Comparison of ENCODE assay signal across 23 cellular contexts in the genomic region with DNA sequence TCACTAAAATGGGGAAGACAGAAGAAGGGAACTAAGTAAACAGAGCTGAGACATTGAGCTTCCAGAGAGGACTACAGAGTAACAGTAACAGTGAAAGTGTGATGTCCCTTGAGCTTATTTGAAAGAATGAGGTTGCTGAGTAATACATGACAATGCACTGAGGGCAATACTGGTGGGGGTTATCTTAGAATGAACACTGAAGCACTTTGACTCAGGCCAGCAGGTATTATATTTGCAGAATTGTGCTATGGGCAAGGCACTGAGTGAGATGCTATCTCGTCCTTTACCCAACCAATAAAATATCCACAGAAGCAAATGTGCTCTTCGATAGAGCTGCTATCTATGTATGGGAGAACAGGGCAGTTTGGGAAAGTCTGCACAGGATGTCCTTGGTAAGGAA.
"Had no signal": no experiment of that assay in that cellular context is flagged by ENCODE, and none has a peak within 500 bp of the region (broad histone marks: within the 10 kb centered on the region; RNA-seq: fewer than 3 reads in every experiment).

No MANE protein-coding gene starts in this region.

- H3K9me3 ChIP-seq: colonic mucosa, gastroesophageal sphincter, heart left ventricle, right atrium auricular region, upper lobe of left lung had no signal

- H3K27me3 Mint-ChIP-seq: activated B cell treated with CpG ODN at 0.5 μM for 24 hours; activated CD8-positive, alpha-beta T cell treated with anti-CD3 and anti-CD28 coated beads for 36 hours; activated naive CD4-positive, alpha-beta T cell treated with anti-CD3 and anti-CD28 coated beads, Interleukin-2, amount 10 ng/mL, durations not matched to agents 7 days and 5 days; activated naive CD8-positive, alpha-beta T cell treated with anti-CD3 and anti-CD28 coated beads, Interleukin-2, amount 50 U/mL, for 24 hours; central memory CD8-positive, alpha-beta T cell; memory B cell; naive thymus-derived CD4-positive, alpha-beta T cell; progenitor cell of endocrine pancreas; stimulated activated naive CD8-positive, alpha-beta T cell treated with anti-CD3 and anti-CD28 coated beads, Interleukin-15, amount 100 ng/mL, for 72 hours had no signal

- H3K9me3 Mint-ChIP-seq: activated B cell treated with CpG ODN at 0.5 μM for 24 hours; activated CD8-positive, alpha-beta T cell treated with anti-CD3 and anti-CD28 coated beads for 36 hours; activated naive CD4-positive, alpha-beta T cell treated with anti-CD3 and anti-CD28 coated beads, Interleukin-2, amount 10 ng/mL, durations not matched to agents 7 days and 5 days; activated naive CD8-positive, alpha-beta T cell treated with anti-CD3 and anti-CD28 coated beads, Interleukin-2, amount 50 U/mL, for 24 hours; central memory CD8-positive, alpha-beta T cell; immature natural killer cell; memory B cell; neural progenitor cell; stimulated activated naive CD8-positive, alpha-beta T cell treated with anti-CD3 and anti-CD28 coated beads, Interleukin-15, amount 100 ng/mL, for 72 hours had no signal

- H3K36me3 ChIP-seq: brain microvascular endothelial cell, colonic mucosa, neural progenitor cell had no signal

- ATAC-seq: activated CD8-positive, alpha-beta T cell treated with anti-CD3 and anti-CD28 coated beads for 36 hours; activated naive CD8-positive, alpha-beta T cell treated with anti-CD3 and anti-CD28 coated beads, Interleukin-2, amount 50 U/mL, for 24 hours; gastroesophageal sphincter; heart left ventricle; left ventricle myocardium superior; naive thymus-derived CD4-positive, alpha-beta T cell; stimulated activated naive CD8-positive, alpha-beta T cell treated with anti-CD3 and anti-CD28 coated beads, Interleukin-15, amount 100 ng/mL, for 72 hours had no signal

- H3K4me3 ChIP-seq: colonic mucosa, gastroesophageal sphincter, heart left ventricle, neural progenitor cell, right atrium auricular region, skin epidermis, upper lobe of left lung had no signal

- H3K9ac ChIP-seq: neural progenitor cell had no signal

- H3K27me3 ChIP-seq: brain microvascular endothelial cell, colonic mucosa, gastroesophageal sphincter, heart left ventricle, neural progenitor cell, right atrium auricular region, upper lobe of left lung had no signal

- H3K4me3 Mint-ChIP-seq: activated B cell treated with CpG ODN at 0.5 μM for 24 hours; activated CD8-positive, alpha-beta T cell treated with anti-CD3 and anti-CD28 coated beads for 36 hours; activated naive CD4-positive, alpha-beta T cell treated with anti-CD3 and anti-CD28 coated beads, Interleukin-2, amount 10 ng/mL, durations not matched to agents 7 days and 5 days; activated naive CD8-positive, alpha-beta T cell treated with anti-CD3 and anti-CD28 coated beads, Interleukin-2, amount 50 U/mL, for 24 hours; central memory CD8-positive, alpha-beta T cell; immature natural killer cell; memory B cell; naive thymus-derived CD4-positive, alpha-beta T cell; neural progenitor cell; stimulated activated naive CD8-positive, alpha-beta T cell treated with anti-CD3 and anti-CD28 coated beads, Interleukin-15, amount 100 ng/mL, for 72 hours had no signal

- H3K4me1 ChIP-seq: colonic mucosa, neural progenitor cell, right atrium auricular region had no signal

- H3K27ac Mint-ChIP-seq: activated B cell treated with CpG ODN at 0.5 μM for 24 hours; activated CD8-positive, alpha-beta T cell treated with anti-CD3 and anti-CD28 coated beads for 36 hours; activated naive CD4-positive, alpha-beta T cell treated with anti-CD3 and anti-CD28 coated beads, Interleukin-2, amount 10 ng/mL, durations not matched to agents 7 days and 5 days; activated naive CD8-positive, alpha-beta T cell treated with anti-CD3 and anti-CD28 coated beads, Interleukin-2, amount 50 U/mL, for 24 hours; immature natural killer cell; memory B cell; naive thymus-derived CD4-positive, alpha-beta T cell; neural progenitor cell; progenitor cell of endocrine pancreas; stimulated activated naive CD8-positive, alpha-beta T cell treated with anti-CD3 and anti-CD28 coated beads, Interleukin-15, amount 100 ng/mL, for 72 hours had no signal

- DNase-seq: activated B cell treated with CpG ODN at 0.5 μM for 24 hours; activated CD4-positive, alpha-beta T cell treated with anti-CD3 and anti-CD28 coated beads for 48 hours; activated CD8-positive, alpha-beta T cell treated with anti-CD3 and anti-CD28 coated beads for 36 hours; activated naive CD4-positive, alpha-beta T cell treated with anti-CD3 and anti-CD28 coated beads, Interleukin-2, amount 10 ng/mL, durations not matched to agents 7 days and 5 days; activated naive CD8-positive, alpha-beta T cell treated with anti-CD3 and anti-CD28 coated beads, Interleukin-2, amount 50 U/mL, for 24 hours; activated T-cell treated with anti-CD3 and anti-CD28 coated beads, Interleukin-2, amount 50 U/mL, for 1 hour; aorta; brain microvascular endothelial cell; colonic mucosa; heart left ventricle; immature natural killer cell; kidney glomerular epithelial cell; left ventricle myocardium superior; naive thymus-derived CD4-positive, alpha-beta T cell; stimulated activated naive CD8-positive, alpha-beta T cell treated with anti-CD3 and anti-CD28 coated beads, Interleukin-15, amount 100 ng/mL, for 72 hours; upper lobe of left lung had no signal

- H2AFZ ChIP-seq: neural progenitor cell had no signal

- H3K27ac ChIP-seq: brain microvascular endothelial cell, colonic mucosa, gastroesophageal sphincter, heart left ventricle, neural progenitor cell, right atrium auricular region, skin epidermis, upper lobe of left lung had no signal

- H3K36me3 Mint-ChIP-seq: activated naive CD4-positive, alpha-beta T cell treated with anti-CD3 and anti-CD28 coated beads, Interleukin-2, amount 10 ng/mL, durations not matched to agents 7 days and 5 days had no signal

- H3K4me2 ChIP-seq: neural progenitor cell had no signal

- H3K4me1 Mint-ChIP-seq: activated naive CD4-positive, alpha-beta T cell treated with anti-CD3 and anti-CD28 coated beads, Interleukin-2, amount 10 ng/mL, durations not matched to agents 7 days and 5 days; central memory CD8-positive, alpha-beta T cell; immature natural killer cell; memory B cell; naive thymus-derived CD4-positive, alpha-beta T cell had no signal
